In the genomic region with DNA sequence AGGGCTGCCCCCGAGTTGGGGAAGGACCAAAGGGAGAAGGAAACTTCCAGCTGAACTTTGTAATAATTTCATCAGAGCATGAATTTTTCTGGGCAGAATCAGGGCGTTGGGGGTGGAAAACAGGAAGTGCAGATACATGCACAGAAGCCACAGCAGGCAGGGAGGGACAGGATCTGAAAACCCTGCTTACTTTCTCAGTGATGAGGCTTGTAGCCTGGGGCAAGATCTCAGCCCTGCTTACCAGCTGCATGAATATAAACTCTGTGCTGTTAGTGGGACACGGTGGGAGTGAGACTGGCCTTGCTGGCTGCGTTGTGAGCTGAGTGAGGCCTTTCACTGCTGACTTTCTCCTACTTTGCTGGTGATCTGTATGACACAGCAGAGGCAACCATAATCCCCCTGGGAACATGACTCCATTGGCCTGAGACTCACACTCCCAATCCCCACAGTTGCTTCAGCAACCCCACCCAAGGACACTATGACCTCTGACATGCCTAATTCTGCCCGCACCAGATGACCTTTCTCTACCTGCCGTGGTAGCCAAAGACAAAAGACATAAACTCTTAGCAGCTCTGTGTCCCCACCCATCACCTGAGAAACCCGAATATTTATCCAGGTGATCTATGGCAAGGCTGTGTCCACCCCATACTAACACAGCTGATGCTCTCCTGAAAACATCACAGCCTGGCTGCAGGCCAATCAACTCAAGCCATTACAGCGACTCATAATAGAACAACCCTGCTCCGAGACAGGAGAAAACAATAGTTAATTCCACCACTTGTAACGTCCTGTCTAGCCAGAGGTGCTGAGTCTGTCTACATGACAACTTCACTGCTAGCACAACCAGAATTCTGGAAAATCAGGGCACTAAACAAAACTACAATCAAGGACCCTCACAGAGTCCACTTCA, we compare ENCODE assay signal across 1 cellular context.
TF ChIP-seq lines count a peak whose summit lies in the region.

No MANE protein-coding gene starts in this region.

TF ChIP-seq in IMR-90, 13 proteins besides CTCF, POLR2A, EP300 and RAD21:
- no peak for TF ChIP-seq RFX5 (IDR thresholded peaks at IDR 0.05; ENCODE audit: low read depth, low read length)
- TF ChIP-seq, protein P1, sequence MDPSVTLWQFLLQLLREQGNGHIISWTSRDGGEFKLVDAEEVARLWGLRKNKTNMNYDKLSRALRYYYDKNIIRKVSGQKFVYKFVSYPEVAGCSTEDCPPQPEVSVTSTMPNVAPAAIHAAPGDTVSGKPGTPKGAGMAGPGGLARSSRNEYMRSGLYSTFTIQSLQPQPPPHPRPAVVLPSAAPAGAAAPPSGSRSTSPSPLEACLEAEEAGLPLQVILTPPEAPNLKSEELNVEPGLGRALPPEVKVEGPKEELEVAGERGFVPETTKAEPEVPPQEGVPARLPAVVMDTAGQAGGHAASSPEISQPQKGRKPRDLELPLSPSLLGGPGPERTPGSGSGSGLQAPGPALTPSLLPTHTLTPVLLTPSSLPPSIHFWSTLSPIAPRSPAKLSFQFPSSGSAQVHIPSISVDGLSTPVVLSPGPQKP (IDR thresholded peaks at IDR 0.05; ENCODE audit: borderline replicate concordance, low read depth, low read length) = no peak
